Comparison of ENCODE assay signal across 13 cellular contexts in genomic region chr2:109242222-109242653, GRCh38.
A peak's percentile ranks its signal among the peaks of the same experiment; 100 is the strongest.
DNase-seq lines count a peak whose midpoint lies in the region; ATAC-seq, FAIRE-seq and TF ChIP-seq lines count a peak whose summit lies in the region.
"Had no signal": no experiment of that assay in that cellular context is flagged by ENCODE, and none has a peak within 500 bp of the region (broad histone marks: within the 10 kb centered on the region; RNA-seq: fewer than 3 reads in every experiment).

No MANE protein-coding gene starts in this region.

- H3K36me3 ChIP-seq in SJSA1: no peaks in the 10 kb centered on the region
- H3K36me3 ChIP-seq in neutrophil: no peaks in the 10 kb centered on the region
- no peaks in the 10 kb centered on the region for H3K36me3 ChIP-seq in upper lobe of right lung

- H3K27me3 ChIP-seq in SJSA1 (replicated peaks): no peaks in the 10 kb centered on the region
- no peaks in the 10 kb centered on the region for H3K27me3 ChIP-seq in neutrophil
- no peaks in the 10 kb centered on the region for H3K27me3 ChIP-seq in upper lobe of right lung

- FAIRE-seq in RCC 7860 (lab: Jason Lieb, UNC): no peak
- FAIRE-seq: endometrium, GM18507 had no signal

- no peak overlapping the region for H3K4me3 ChIP-seq in SJSA1
- no peak overlapping the region for H3K4me3 ChIP-seq in neutrophil (ENCODE audit: low read depth in 1 of 2, low read length in 1 of 2)
- no peak overlapping the region for H3K4me3 ChIP-seq in upper lobe of right lung

- TF ChIP-seq CTCF in neutrophil (IDR thresholded peaks at IDR 0.05): no peak
- TF ChIP-seq CTCF in upper lobe of right lung (IDR thresholded peaks at IDR 0.05): no peak

- H3K9me3 ChIP-seq in SJSA1 (replicated peaks) (no peaks in the 10 kb centered on the region), neutrophil (no peaks in the 10 kb centered on the region), upper lobe of right lung (no peaks in the 10 kb centered on the region)

- H3K27ac ChIP-seq in SJSA1 (peak overlapping the region; percentile 88), neutrophil (peak overlapping the region; percentile 92), upper lobe of right lung (peak overlapping the region; percentile 85)
- H3K27ac ChIP-seq: KMS-11 had no signal

- H3K4me1 ChIP-seq in SJSA1 (replicated peaks): peaks cover 71% of the 10 kb centered on the region
- peaks cover 78 to 87% of the 10 kb centered on the region in 2 experiments for H3K4me1 ChIP-seq in neutrophil (ENCODE audit: control insufficient read depth in 1 of 2, insufficient read depth in 1 of 2, low read depth in 1 of 2, low read length in 1 of 2)
- peaks cover 51% of the 10 kb centered on the region for H3K4me1 ChIP-seq in upper lobe of right lung

- ATAC-seq in esophagus mucosa (peak; percentile 62), upper lobe of right lung (no peak)

- peak in 1 of 2 experiments; percentile 20 for DNase-seq in SJSA1 (ENCODE audit: low read depth in 1 of 2, low spot score in 2 of 2)
- peak; percentile 53 for DNase-seq in upper lobe of right lung
- DNase-seq in medulla oblongata (ENCODE audit: extremely low spot score): no peak
- no peak for DNase-seq in HK-2 (ENCODE audit: unreplicated experiment)
- no peak for DNase-seq in RCC 7860 (ENCODE audit: low spot score)
- DNase-seq: activated B cell treated with CpG ODN at 0.5 μM for 24 hours, activated gamma-delta T cell treated with Interleukin-2 at 50 U/mL for 16 hours, DMS153 had no signal

- intact Hi-C loops in upper lobe of right lung (cut with DNase I): no loop called here
